In the genomic region with DNA sequence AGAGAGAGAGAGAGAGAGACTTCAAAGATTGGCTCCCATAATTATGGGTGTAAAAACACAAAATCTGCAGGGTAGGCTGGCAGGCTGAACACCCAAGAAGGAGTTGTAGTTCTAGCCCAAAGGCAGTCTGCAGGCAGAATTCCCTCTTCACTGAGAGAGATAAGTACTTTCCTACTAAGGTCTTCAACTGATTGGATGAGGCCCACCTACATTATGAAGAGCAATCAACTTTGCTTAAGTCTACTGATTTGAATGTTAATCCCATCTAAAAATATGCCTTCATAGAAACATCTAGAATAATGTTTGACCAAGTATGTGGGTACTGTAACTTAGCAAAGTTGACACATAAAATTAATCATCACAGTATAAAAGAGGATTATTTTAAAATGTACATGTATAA, we compare ENCODE assay signal across 8 cellular contexts.
"Had no signal": no experiment of that assay in that cellular context is flagged by ENCODE, and none has a peak within 500 bp of the region (broad histone marks: within the 10 kb centered on the region; RNA-seq: fewer than 3 reads in every experiment).

No MANE protein-coding gene starts in this region.

- H3K27me3 Mint-ChIP-seq: IgD-negative memory B cell had no signal

- ATAC-seq: HepG2 had no signal

- FAIRE-seq: HepG2, HTR-8/SVneo had no signal

- DNase-seq: IMR-90, KBM-7, KG1 had no signal

- H3K4me1 Mint-ChIP-seq: IgD-negative memory B cell had no signal

- H3K9ac ChIP-seq: KMS-11 had no signal

- H3K27ac Mint-ChIP-seq: IgD-negative memory B cell had no signal

- H3K36me3 Mint-ChIP-seq: IgD-negative memory B cell had no signal

- H3K27ac ChIP-seq: HL-60, KMS-11 had no signal

- H3K4me2 ChIP-seq: KMS-11 had no signal
